7 cellular contexts compared by ENCODE assay signal in genomic region chr2:28393115-28393836, GRCh38. TPM values are rescaled to one million over a fixed set of nuclear protein-coding genes. Genes with fewer than 3 reads are reported as not detected.
A peak's percentile ranks its signal among the peaks of the same experiment; 100 is the strongest.
DNase-seq lines count a peak whose midpoint lies in the region; ATAC-seq and TF ChIP-seq lines count a peak whose summit lies in the region.

No MANE protein-coding gene starts in this region.

- POLR2A ChIA-PET in naive thymus-derived CD4-positive, alpha-beta T cell (lab: Charles Lee): interaction anchor here (1.0 to 1.7 kb wide), 4 partner anchors 9 to 30 kb away, joined by 3 to 9 read pairs (median 4); no protein-coding TSS in a partner anchor

- peaks cover 4% of the 10 kb centered on the region for H3K36me3 Mint-ChIP-seq in activated T-cell treated with anti-CD3 and anti-CD28 coated beads, Interleukin-2, amount 50 U/mL, for 4 hours (ENCODE audit: insufficient read depth)
- peaks cover 0 to 4% (median 0%) of the 10 kb centered on the region in 5 donors for H3K36me3 Mint-ChIP-seq in naive thymus-derived CD4-positive, alpha-beta T cell

- H3K4me3 Mint-ChIP-seq in activated T-cell treated with anti-CD3 and anti-CD28 coated beads, Interleukin-2, amount 50 U/mL, for 4 hours: no peak overlapping the region
- H3K4me3 Mint-ChIP-seq in naive thymus-derived CD4-positive, alpha-beta T cell: peak overlapping the region in 4 of 10 donors; percentile 73 to 99 (median 94)

- H3K4me1 ChIP-seq in esophagus squamous epithelium (peaks cover 19 to 44% (median 27%) of the 10 kb centered on the region in 3 donors), thyroid gland (peaks cover 21 to 37% of the 10 kb centered on the region in 2 donors)
- peaks cover 16 to 18% of the 10 kb centered on the region in 2 donors for H3K4me1 ChIP-seq in naive thymus-derived CD4-positive, alpha-beta T cell (ENCODE audit: control insufficient read depth in 2 of 2, insufficient read depth in 2 of 2, low read length in 2 of 2)

- TF ChIP-seq POLR2A in esophagus squamous epithelium (IDR thresholded peaks at IDR 0.05): peak in 2 of 4 donors; percentile 3 to 66
- TF ChIP-seq POLR2A in thyroid gland (IDR thresholded peaks at IDR 0.05): peak in 1 of 2 donors; percentile 76

- H3K9me3 ChIP-seq in esophagus squamous epithelium (no peaks in the 10 kb centered on the region), thyroid gland (no peaks in the 10 kb centered on the region)
- H3K9me3 ChIP-seq in naive thymus-derived CD4-positive, alpha-beta T cell (ENCODE audit: control insufficient read depth in 2 of 3, low read length in 3 of 3): no peaks in the 10 kb centered on the region

- peak overlapping the region; percentile 100 for H3K27ac ChIP-seq in esophagus squamous epithelium
- H3K27ac ChIP-seq in naive thymus-derived CD4-positive, alpha-beta T cell (ENCODE audit: low read depth, low read length): peak overlapping the region; percentile 88
- H3K27ac ChIP-seq in thyroid gland: peak overlapping the region; percentile 99 to 100 (median 100)

- no peaks in the 10 kb centered on the region for H3K27me3 Mint-ChIP-seq in activated T-cell treated with anti-CD3 and anti-CD28 coated beads, Interleukin-2, amount 50 U/mL, for 4 hours (ENCODE audit: low read depth)
- H3K27me3 Mint-ChIP-seq in naive thymus-derived CD4-positive, alpha-beta T cell: no peaks in the 10 kb centered on the region

- 0 to 1% methylated on average over 17 to 26 of the region's 81 CpGs for WGBS in esophagus squamous epithelium, 2 donors
- WGBS in thyroid gland, 2 donors: 0 to 1% methylated on average over 53 to 70 of the region's 81 CpGs

- H3K27ac Mint-ChIP-seq in naive thymus-derived CD4-positive, alpha-beta T cell: peak overlapping the region in 7 of 9 donors; percentile 50 to 98 (median 83)

- H3K27me3 ChIP-seq in esophagus squamous epithelium (no peaks in the 10 kb centered on the region), thyroid gland (no peaks in the 10 kb centered on the region)
- H3K27me3 ChIP-seq in naive thymus-derived CD4-positive, alpha-beta T cell (ENCODE audit: control insufficient read depth in 2 of 2, insufficient read depth in 2 of 2, low read length in 2 of 2): no peaks in the 10 kb centered on the region

- peaks cover 31% of the 10 kb centered on the region for H3K4me1 Mint-ChIP-seq in activated T-cell treated with anti-CD3 and anti-CD28 coated beads, Interleukin-2, amount 50 U/mL, for 4 hours (ENCODE audit: low read depth)
- H3K4me1 Mint-ChIP-seq in naive thymus-derived CD4-positive, alpha-beta T cell: peaks cover 6 to 45% (median 21%) of the 10 kb centered on the region in 7 donors

- CTCF ChIA-PET in naive thymus-derived CD4-positive, alpha-beta T cell (lab: Charles Lee): no interaction called here

- peaks cover 0 to 21% (median 2%) of the 10 kb centered on the region in 3 donors for H3K36me3 ChIP-seq in esophagus squamous epithelium
- H3K36me3 ChIP-seq in naive thymus-derived CD4-positive, alpha-beta T cell (ENCODE audit: control insufficient read depth in 2 of 3, insufficient read depth in 3 of 3, low read length in 3 of 3): peaks cover 0 to 4% (median 0%) of the 10 kb centered on the region in 3 experiments
- H3K36me3 ChIP-seq in thyroid gland: no peaks in the 10 kb centered on the region

- peak overlapping the region; percentile 91 for H3K4me3 ChIP-seq in GM12865 (ENCODE audit: low read depth, low read length)
- peak overlapping the region; percentile 84 to 98 (median 97) for H3K4me3 ChIP-seq in esophagus squamous epithelium
- peak overlapping the region; percentile 78 for H3K4me3 ChIP-seq in naive thymus-derived CD4-positive, alpha-beta T cell (ENCODE audit: low read length)
- H3K4me3 ChIP-seq in thyroid gland (replicated peaks in 1 of 3): peak overlapping the region; percentile 21 to 94 (median 91)

- intact Hi-C loops in esophagus squamous epithelium (cut with DNase I) (loop anchor here (5.0 to 10.0 kb wide), 3 partner anchors 116 to 678 kb away; no protein-coding TSS in a partner anchor), thyroid gland (cut with DNase I) (loop anchor here (10.0 kb wide), 2 partner anchors 498 to 628 kb away; partner anchors contain the start of genes BABAM2 and RBKS)
- intact Hi-C loops in naive thymus-derived CD4-positive, alpha-beta T cell (cut with micrococcal nuclease): loop anchor here (2.0 to 10.0 kb wide), 7 partner anchors 232 to 1754 kb away; partner anchors contain the start of genes AGBL5 (in 1 of the 2), MRPL33 (in 1 of the 2), PPP1CB (in 1 of the 2) and SPDYA (in 1 of the 2)

- H3K9me3 Mint-ChIP-seq in activated T-cell treated with anti-CD3 and anti-CD28 coated beads, Interleukin-2, amount 50 U/mL, for 4 hours: no peaks in the 10 kb centered on the region
- peaks cover 0 to 5% (median 0%) of the 10 kb centered on the region in 11 donors for H3K9me3 Mint-ChIP-seq in naive thymus-derived CD4-positive, alpha-beta T cell

- ATAC-seq in activated T-cell treated with anti-CD3 and anti-CD28 coated beads, Interleukin-2, amount 50 U/mL, for 4 hours: peak; percentile 2 to 5
- ATAC-seq in naive thymus-derived CD4-positive, alpha-beta T cell: no peak

- TF ChIP-seq CTCF in GM12865 (IDR thresholded peaks at IDR 0.05; ENCODE audit: insufficient read depth, low read depth, low read length, missing control alignments) (no peak), esophagus squamous epithelium (IDR thresholded peaks at IDR 0.05) (peak in 1 of 6 experiments; percentile 10), thyroid gland (IDR thresholded peaks at IDR 0.05) (no peak)

- DNase-seq in GM12865 (ENCODE audit: low read depth) (peak; percentile 56), NCI-H226 (peak; percentile 64), esophagus squamous epithelium (lab: John Stamatoyannopoulos, UW) (no peak), thyroid gland (peak; percentile 79 to 80), NOMO-1 treated with DMSO at 0.1 percent for 48 hours (lab: John Stamatoyannopoulos, UW; ENCODE audit: unreplicated experiment) (no peak)
- peak; percentile 56 for DNase-seq in activated T-cell treated with anti-CD3 and anti-CD28 coated beads, Interleukin-2, amount 50 U/mL, for 4 hours
- peak in 6 of 9 donors; percentile 33 to 70 (median 42) for DNase-seq in naive thymus-derived CD4-positive, alpha-beta T cell

RNA-seq across cellular contexts. Expression of gene FOSL2, which starts 0.6 kb away (rescaled TPM):
- 10 to 100 TPM; 71.5 to 98.6 (median 90.4) TPM for total RNA-seq in activated T-cell treated with anti-CD3 and anti-CD28 coated beads, Interleukin-2, amount 50 U/mL, for 4 hours
- total RNA-seq in esophagus squamous epithelium (100 to 1,000 TPM; 100 to 234 (median 144) TPM), thyroid gland (10 to 100 TPM; 30.7 to 85.1 (median 40.6) TPM)
- total RNA-seq in naive thymus-derived CD4-positive, alpha-beta T cell: 100 to 1,000 TPM in 1 of 5 experiments, 10 to 100 TPM in 2, 1 to 10 TPM in 1, under 1 TPM in 1; 0.81 to 251 (median 33.9) TPM
- 1 to 10 TPM in 1 of 2 donors, under 1 TPM in 1; 0.25 to 1.3 TPM for polyA plus RNA-seq in naive thymus-derived CD4-positive, alpha-beta T cell

Comparison
In these comparisons a context has a peak if more than half of its experiments do, and no peak if none do; other contexts are left out.
1. DNase-seq: peak in GM12865 (single experiment), NCI-H226 (single experiment), activated T-cell treated with anti-CD3 and anti-CD28 coated beads, Interleukin-2, amount 50 U/mL, for 4 hours (single experiment), naive thymus-derived CD4-positive, alpha-beta T cell (6 of 9) and thyroid gland (2 of 2); none in esophagus squamous epithelium (single experiment) and NOMO-1 treated with DMSO at 0.1 percent for 48 hours (single experiment).
2. Peak in every context shown above with its lines, with median percentiles within 50 percentile points of each other: H3K4me3 ChIP-seq and H3K27ac ChIP-seq.